Comparison of ENCODE assay signal across 12 cellular contexts in the genomic region with DNA sequence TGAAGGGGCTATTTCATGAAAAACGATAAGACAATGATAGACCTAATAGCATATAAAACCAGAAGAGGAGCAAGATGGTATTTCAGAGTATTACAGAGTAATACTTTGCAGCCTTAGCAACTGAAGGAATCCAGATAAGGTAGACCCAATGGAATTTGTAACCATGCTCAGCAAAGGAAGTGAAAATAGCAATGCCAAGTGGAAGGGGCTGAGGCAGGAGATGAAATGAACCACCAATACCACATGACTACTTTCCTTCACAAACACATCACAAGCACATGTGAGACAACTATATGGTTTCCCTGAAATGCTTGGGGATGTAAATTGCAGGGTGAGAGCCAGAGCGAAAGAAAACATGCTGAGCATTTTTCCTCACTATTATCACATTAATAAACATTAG.
A peak's percentile ranks its signal among the peaks of the same experiment; 100 is the strongest.
DNase-seq lines count a peak whose midpoint lies in the region; ATAC-seq and TF ChIP-seq lines count a peak whose summit lies in the region.
"Had no signal": no experiment of that assay in that cellular context is flagged by ENCODE, and none has a peak within 500 bp of the region (broad histone marks: within the 10 kb centered on the region; RNA-seq: fewer than 3 reads in every experiment).

No MANE protein-coding gene starts in this region.

- POLR2A ChIA-PET in naive thymus-derived CD4-positive, alpha-beta T cell (lab: Charles Lee) = interaction anchor here (1.0 to 2.1 kb wide), 4 partner anchors 8 to 29 kb away, joined by 3 to 6 read pairs (median 4); no protein-coding TSS in a partner anchor

- H3K4me1 Mint-ChIP-seq in activated naive CD8-positive, alpha-beta T cell treated with anti-CD3 and anti-CD28 coated beads for 36 hours = peaks cover 56% of the 10 kb centered on the region
- peaks cover 36 to 74% (median 61%) of the 10 kb centered on the region in 7 donors for H3K4me1 Mint-ChIP-seq in naive thymus-derived CD4-positive, alpha-beta T cell

- H3K4me3 Mint-ChIP-seq in activated naive CD8-positive, alpha-beta T cell treated with anti-CD3 and anti-CD28 coated beads for 36 hours = peak overlapping the region; percentile 59
- peak overlapping the region; percentile 61 to 85 (median 79) for H3K4me3 Mint-ChIP-seq in naive thymus-derived CD4-positive, alpha-beta T cell

- intact Hi-C loops in naive thymus-derived CD4-positive, alpha-beta T cell (cut with micrococcal nuclease) = loop anchor here in 1 of 2 donors (1.0 kb wide), 1 partner anchor 11 kb away; no protein-coding TSS in a partner anchor

- peak; percentile 79 for ATAC-seq in naive thymus-derived CD4-positive, alpha-beta T cell
- ATAC-seq in GM21423 (IDR thresholded peaks at IDR 0.05; ENCODE audit: unreplicated experiment) (no peak), SK-N-SH treated with all-trans-retinoic acid at 6 μM for 48 hours (no peak)

- 0 out of 2 replicates have a peak, but pooled peaks cover 2% of the 10 kb centered on the region for H3K27me3 ChIP-seq in MG63
- H3K27me3 ChIP-seq in naive thymus-derived CD4-positive, alpha-beta T cell (ENCODE audit: control insufficient read depth in 2 of 2, insufficient read depth in 2 of 2, low read length in 2 of 2) = no peaks in the 10 kb centered on the region

- H3K4me1 ChIP-seq in naive thymus-derived CD4-positive, alpha-beta T cell (ENCODE audit: control insufficient read depth in 2 of 2, insufficient read depth in 2 of 2, low read length in 2 of 2) = peaks cover 36% of the 10 kb centered on the region in 2 donors

- peaks cover 3% of the 10 kb centered on the region for H3K9me3 Mint-ChIP-seq in activated naive CD8-positive, alpha-beta T cell treated with anti-CD3 and anti-CD28 coated beads for 36 hours
- H3K9me3 Mint-ChIP-seq in naive thymus-derived CD4-positive, alpha-beta T cell = peaks cover 0 to 5% (median 0%) of the 10 kb centered on the region in 11 donors
- H3K9me3 Mint-ChIP-seq: IgD-negative memory B cell had no signal

- no peaks in the 10 kb centered on the region for H3K36me3 Mint-ChIP-seq in activated naive CD8-positive, alpha-beta T cell treated with anti-CD3 and anti-CD28 coated beads for 36 hours
- H3K36me3 Mint-ChIP-seq in naive thymus-derived CD4-positive, alpha-beta T cell = no peaks in the 10 kb centered on the region
- H3K36me3 Mint-ChIP-seq: IgD-negative memory B cell had no signal

- no peaks in the 10 kb centered on the region for H3K36me3 ChIP-seq in MG63
- H3K36me3 ChIP-seq in naive thymus-derived CD4-positive, alpha-beta T cell (ENCODE audit: control insufficient read depth in 2 of 3, insufficient read depth in 3 of 3, low read length in 3 of 3) = no peaks in the 10 kb centered on the region

- H3K27ac ChIP-seq in naive thymus-derived CD4-positive, alpha-beta T cell (ENCODE audit: low read depth, low read length) = peak overlapping the region; percentile 46
- H3K27ac ChIP-seq: 22Rv1 had no signal

- H3K27ac Mint-ChIP-seq in activated naive CD8-positive, alpha-beta T cell treated with anti-CD3 and anti-CD28 coated beads for 36 hours = peak overlapping the region; percentile 94
- peak overlapping the region; percentile 33 to 92 (median 80) for H3K27ac Mint-ChIP-seq in naive thymus-derived CD4-positive, alpha-beta T cell

- no peaks in the 10 kb centered on the region for H3K9me3 ChIP-seq in MG63
- no peaks in the 10 kb centered on the region for H3K9me3 ChIP-seq in naive thymus-derived CD4-positive, alpha-beta T cell (ENCODE audit: control insufficient read depth in 2 of 3, low read length in 3 of 3)

- peak; percentile 43 for DNase-seq in SIG-M5 treated with dmso at 0.1 percent for 504 hours (lab: John Stamatoyannopoulos, UW; ENCODE audit: unreplicated experiment)
- DNase-seq in SIG-M5 (lab: John Stamatoyannopoulos, UW) = no peak
- no peak for DNase-seq in MG63
- DNase-seq in activated naive CD8-positive, alpha-beta T cell treated with anti-CD3 and anti-CD28 coated beads for 36 hours = peak; percentile 13
- peak in 7 of 9 donors; percentile 61 to 80 (median 74) for DNase-seq in naive thymus-derived CD4-positive, alpha-beta T cell
- no peak for DNase-seq in ecto neural progenitor cell (ENCODE audit: low spot score)
- DNase-seq: NCI-H1436 treated with DMSO at 0.1 percent for 48 hours, NCI-H446 treated with DMSO at 0.1 percent for 48 hours had no signal

- peak overlapping the region; percentile 10 for H3K4me3 ChIP-seq in MG63
- H3K4me3 ChIP-seq in naive thymus-derived CD4-positive, alpha-beta T cell (ENCODE audit: low read length) = peak overlapping the region; percentile 2

- CTCF ChIA-PET in naive thymus-derived CD4-positive, alpha-beta T cell (lab: Charles Lee) = interaction anchor here (1.3 kb wide), 1 partner anchor 11 kb away, joined by 3 read pairs; no protein-coding TSS in a partner anchor

- H3K27me3 Mint-ChIP-seq in activated naive CD8-positive, alpha-beta T cell treated with anti-CD3 and anti-CD28 coated beads for 36 hours = no peaks in the 10 kb centered on the region
- H3K27me3 Mint-ChIP-seq in naive thymus-derived CD4-positive, alpha-beta T cell = no peaks in the 10 kb centered on the region
- H3K27me3 Mint-ChIP-seq: IgD-negative memory B cell had no signal

TF ChIP-seq in SK-N-SH treated with all-trans-retinoic acid at 6 μM for 48 hours, 23 proteins besides CTCF, POLR2A, EP300 and RAD21:
- no peak for TF ChIP-seq TCF4 (CRISPR knock-in tag; IDR thresholded peaks at IDR 0.05; ENCODE audit: borderline replicate concordance)
- no peak for TF ChIP-seq BACH2 (CRISPR knock-in tag; IDR thresholded peaks at IDR 0.05; ENCODE audit: borderline replicate concordance)
- no peak for TF ChIP-seq ESRRG (CRISPR knock-in tag; IDR thresholded peaks at IDR 0.05)
- TF ChIP-seq ARNTL (CRISPR knock-in tag; IDR thresholded peaks at IDR 0.05; ENCODE audit: borderline replicate concordance, low read depth) = no peak
- TF ChIP-seq ZNF70 (CRISPR knock-in tag; IDR thresholded peaks at IDR 0.05) = no peak
- TF ChIP-seq ZFP3 (CRISPR knock-in tag; IDR thresholded peaks at IDR 0.05) = no peak
- TF ChIP-seq, protein P1, sequence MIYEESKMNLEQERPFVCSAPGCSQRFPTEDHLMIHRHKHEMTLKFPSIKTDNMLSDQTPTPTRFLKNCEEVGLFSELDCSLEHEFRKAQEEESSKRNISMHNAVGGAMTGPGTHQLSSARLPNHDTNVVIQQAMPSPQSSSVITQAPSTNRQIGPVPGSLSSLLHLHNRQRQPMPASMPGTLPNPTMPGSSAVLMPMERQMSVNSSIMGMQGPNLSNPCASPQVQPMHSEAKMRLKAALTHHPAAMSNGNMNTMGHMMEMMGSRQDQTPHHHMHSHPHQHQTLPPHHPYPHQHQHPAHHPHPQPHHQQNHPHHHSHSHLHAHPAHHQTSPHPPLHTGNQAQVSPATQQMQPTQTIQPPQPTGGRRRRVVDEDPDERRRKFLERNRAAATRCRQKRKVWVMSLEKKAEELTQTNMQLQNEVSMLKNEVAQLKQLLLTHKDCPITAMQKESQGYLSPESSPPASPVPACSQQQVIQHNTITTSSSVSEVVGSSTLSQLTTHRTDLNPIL (CRISPR knock-in tag; IDR thresholded peaks at IDR 0.05; ENCODE audit: low read depth) = no peak
- TF ChIP-seq PPARA (CRISPR knock-in tag; IDR thresholded peaks at IDR 0.05; ENCODE audit: borderline replicate concordance) = no peak
- TF ChIP-seq, protein P2, sequence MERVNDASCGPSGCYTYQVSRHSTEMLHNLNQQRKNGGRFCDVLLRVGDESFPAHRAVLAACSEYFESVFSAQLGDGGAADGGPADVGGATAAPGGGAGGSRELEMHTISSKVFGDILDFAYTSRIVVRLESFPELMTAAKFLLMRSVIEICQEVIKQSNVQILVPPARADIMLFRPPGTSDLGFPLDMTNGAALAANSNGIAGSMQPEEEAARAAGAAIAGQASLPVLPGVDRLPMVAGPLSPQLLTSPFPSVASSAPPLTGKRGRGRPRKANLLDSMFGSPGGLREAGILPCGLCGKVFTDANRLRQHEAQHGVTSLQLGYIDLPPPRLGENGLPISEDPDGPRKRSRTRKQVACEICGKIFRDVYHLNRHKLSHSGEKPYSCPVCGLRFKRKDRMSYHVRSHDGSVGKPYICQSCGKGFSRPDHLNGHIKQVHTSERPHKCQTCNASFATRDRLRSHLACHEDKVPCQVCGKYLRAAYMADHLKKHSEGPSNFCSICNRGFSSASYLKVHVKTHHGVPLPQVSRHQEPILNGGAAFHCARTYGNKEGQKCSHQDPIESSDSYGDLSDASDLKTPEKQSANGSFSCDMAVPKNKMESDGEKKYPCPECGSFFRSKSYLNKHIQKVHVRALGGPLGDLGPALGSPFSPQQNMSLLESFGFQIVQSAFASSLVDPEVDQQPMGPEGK (CRISPR knock-in tag; IDR thresholded peaks at IDR 0.05; ENCODE audit: borderline replicate concordance) = no peak

Comparison
In these comparisons a context has a peak if more than half of its experiments do, and no peak if none do; other contexts are left out.
1. DNase-seq: peak in SIG-M5 treated with dmso at 0.1 percent for 504 hours (single experiment), activated naive CD8-positive, alpha-beta T cell treated with anti-CD3 and anti-CD28 coated beads for 36 hours (single experiment) and naive thymus-derived CD4-positive, alpha-beta T cell (7 of 9); none in SIG-M5 (single experiment), MG63 (single experiment) and ecto neural progenitor cell (single experiment).